12 cellular contexts compared by ENCODE assay signal in genomic region chr15:90420488-90420850, GRCh38. TPM values are rescaled to one million over a fixed set of nuclear protein-coding genes. Genes with fewer than 3 reads are reported as not detected.
DNase-seq lines count a peak whose midpoint lies in the region; ATAC-seq, FAIRE-seq and TF ChIP-seq lines count a peak whose summit lies in the region.
"Had no signal": no experiment of that assay in that cellular context is flagged by ENCODE, and none has a peak within 500 bp of the region (broad histone marks: within the 10 kb centered on the region; RNA-seq: fewer than 3 reads in every experiment).

No MANE protein-coding gene starts in this region.

- WGBS in A549 (ENCODE audit: missing lambda C conversion rate) = 95% methylated on average over 1 of the region's 1 CpG

- no peaks in the 10 kb centered on the region for H3K9me2 ChIP-seq in PC-3 (replicated peaks; ENCODE audit: low read length)

- no peak for TF ChIP-seq POLR2A in A549 (IDR thresholded peaks at IDR 0.05; ENCODE audit: low read length)

- H3K9me3 Mint-ChIP-seq in neural crest cell = no peaks in the 10 kb centered on the region

- no peaks in the 10 kb centered on the region for H3K36me3 ChIP-seq in PC-3 (ENCODE audit: low read depth, low read length)
- H3K36me3 ChIP-seq: cardiac muscle cell had no signal

- H3K4me1 ChIP-seq in A549 = peaks cover 53% of the 10 kb centered on the region
- peaks cover 35% of the 10 kb centered on the region for H3K4me1 ChIP-seq in PC-3 (ENCODE audit: insufficient read depth, low read length)

- no peak for DNase-seq in A549 (ENCODE audit: low read depth in 1 of 2, low spot score in 1 of 2)
- no peak for DNase-seq in PC-3
- DNase-seq in coronary artery (ENCODE audit: low spot score) = no peak
- no peak for DNase-seq in neural crest cell (ENCODE audit: low read depth, low spot score)
- DNase-seq in NCI-H2029 (lab: John Stamatoyannopoulos, UW) = no peak
- DNase-seq: Caco-2, NCI-H748 treated with DMSO at 0.1 percent for 48 hours had no signal

- peak overlapping the region; percentile 9 for H3K27ac Mint-ChIP-seq in neural crest cell (ENCODE audit: unreplicated experiment)

- ATAC-seq in A549 = peak; percentile 48 to 52; a peak in 4 of 6 replicates
- no peak for ATAC-seq in PC-3
- no peak for ATAC-seq in GM18873 (IDR thresholded peaks at IDR 0.05; ENCODE audit: low FRiP score, unreplicated experiment)
- ATAC-seq in HG03457 (IDR thresholded peaks at IDR 0.05; ENCODE audit: unreplicated experiment) = no peak
- no peak for ATAC-seq in HG02571 (IDR thresholded peaks at IDR 0.05; ENCODE audit: unreplicated experiment)

- no peak for TF ChIP-seq RAD21 in A549 (conservative IDR thresholded peaks at IDR 0.05 in 1 of 2, IDR thresholded peaks at IDR 0.05 in 1 of 2)

- H3K4me2 ChIP-seq in A549 (peak overlapping the region; percentile 71), PC-3 (ENCODE audit: low read length) (peak overlapping the region; percentile 82)
- H3K4me2 ChIP-seq: KMS-11 had no signal

- POLR2A ChIA-PET in A549 (lab: Yijun Ruan, JAX) = interaction anchor here (1.5 kb wide), 1 partner anchor 32 kb away, joined by 10 read pairs; the partner anchor contains the start of gene IQGAP1
- POLR2A ChIA-PET in PC-3 (lab: Charles Lee; ENCODE audit: unreplicated experiment) = interaction anchor here (0.5 to 0.6 kb wide), 2 partner anchors 55 to 79 kb away, joined by 3 to 4 read pairs; no protein-coding TSS in a partner anchor

- no peak for TF ChIP-seq CTCF in A549 (IDR thresholded peaks at IDR 0.05)
- no peak for TF ChIP-seq CTCF in PC-3 (conservative IDR thresholded peaks at IDR 0.05; ENCODE audit: low read depth, low read length)
- TF ChIP-seq CTCF in coronary artery (IDR thresholded peaks at IDR 0.05) = no peak
- no peak for TF ChIP-seq CTCF in neural crest cell (conservative IDR thresholded peaks at IDR 0.05)

- no peaks in the 10 kb centered on the region for H3K9me3 ChIP-seq in A549
- H3K9me3 ChIP-seq in PC-3 (ENCODE audit: low read length) = no peaks in the 10 kb centered on the region
- H3K9me3 ChIP-seq: Caco-2 had no signal

- H3K27me3 ChIP-seq in PC-3 (ENCODE audit: low read length) = no peaks in the 10 kb centered on the region
- H3K27me3 ChIP-seq: cardiac muscle cell had no signal

- no peaks in the 10 kb centered on the region for H3K27me3 Mint-ChIP-seq in neural crest cell (ENCODE audit: low read depth)

- H2AFZ ChIP-seq in PC-3 (ENCODE audit: low read length) = no peak overlapping the region

- CTCF ChIA-PET in A549 (lab: Yijun Ruan, JAX) (interaction anchor here (0.9 to 3.3 kb wide), 5 partner anchors 13 to 101 kb away, joined by 3 to 15 read pairs (median 3); no protein-coding TSS in a partner anchor), PC-3 (lab: Charles Lee) (interaction anchor here (0.9 kb wide), 1 partner anchor 100 kb away, joined by 4 read pairs; no protein-coding TSS in a partner anchor)

- H3K4me3 ChIP-seq in A549 (no peak overlapping the region; the same call in 2 of the 3 replicates), PC-3 (ENCODE audit: low read length) (peak overlapping the region; percentile 50; the same call in 1 of the 2 replicates), coronary artery (peak overlapping the region; percentile 57)
- H3K4me3 ChIP-seq: cardiac muscle cell had no signal

- H3K27ac ChIP-seq in A549 = peak overlapping the region; percentile 70 to 76; a peak in 5 of 6 replicates
- peak overlapping the region; percentile 77 for H3K27ac ChIP-seq in PC-3 (ENCODE audit: low read length)
- peak overlapping the region; percentile 51 to 82 for H3K27ac ChIP-seq in coronary artery
- H3K27ac ChIP-seq: cardiac muscle cell, KMS-11 had no signal

- no peak overlapping the region for H3K4me3 Mint-ChIP-seq in neural crest cell

- intact Hi-C loops in PC-3 (cut with micrococcal nuclease) = no loop called here

- no peak for TF ChIP-seq EP300 in A549 (IDR thresholded peaks at IDR 0.05)

- peak overlapping the region; percentile 23; the same call in 1 of the 2 replicates for H3K9ac ChIP-seq in PC-3 (ENCODE audit: low read length)
- H3K9ac ChIP-seq: KMS-11 had no signal

- H4K20me1 ChIP-seq in PC-3 (ENCODE audit: low read length) = peaks cover 9% of the 10 kb centered on the region; the same call in 1 of the 2 replicates

- H3K36me3 Mint-ChIP-seq in neural crest cell (ENCODE audit: low read depth) = peaks cover 7% of the 10 kb centered on the region

- H3F3A ChIP-seq in PC-3 (ENCODE audit: low read length, unreplicated experiment) = peaks cover 6% of the 10 kb centered on the region

- no peak for FAIRE-seq in A549 (lab: Jason Lieb, UNC)

- no TSS peak for BruUV-seq in PC-3 (replicated peaks; lab: Mats Ljungman, UMichigan)

- peaks cover 79% of the 10 kb centered on the region for H3K79me2 ChIP-seq in PC-3 (ENCODE audit: low read length)

- peaks cover 9% of the 10 kb centered on the region for H3K4me1 Mint-ChIP-seq in neural crest cell

TF ChIP-seq in A549, 52 proteins besides CTCF, POLR2A, EP300 and RAD21:
- TF ChIP-seq PBX3 (IDR thresholded peaks at IDR 0.05) (no peak), NR3C1 (IDR thresholded peaks at IDR 0.05) (no peak), RFX5 (IDR thresholded peaks at IDR 0.05) (no peak), ESRRA (IDR thresholded peaks at IDR 0.05; ENCODE audit: borderline replicate concordance, low read length) (no peak), CBX8 (IDR thresholded peaks at IDR 0.05) (no peak), JUNB (IDR thresholded peaks at IDR 0.05) (no peak), EHMT2 (IDR thresholded peaks at IDR 0.05; ENCODE audit: low read depth) (no peak), PHF8 (IDR thresholded peaks at IDR 0.05; ENCODE audit: borderline replicate concordance, low read depth) (no peak), SREBF2 (IDR thresholded peaks at IDR 0.05) (no peak), ZC3H11A (IDR thresholded peaks at IDR 0.05) (no peak), HOXB13 (CRISPR knock-in tag; IDR thresholded peaks at IDR 0.05; ENCODE audit: low read depth) (no peak), POLR2AphosphoS2 (conservative IDR thresholded peaks at IDR 0.05; ENCODE audit: low read length) (no peak)

RNA-seq across cellular contexts. Expression of gene IQGAP1, which starts 32.4 kb away (rescaled TPM):
- polyA plus RNA-seq in A549 (2011; rRNA removed) (168 and 181 TPM in 2 replicates), A549 (2017; fragmentation: RNase III; extraction: RNeasy Plus Mini Kit Qiagen cat#74134 plus additional on column Dnase treatment) (100 to 108 TPM (median 103 TPM) in 3 replicates)
- polyA plus RNA-seq in A549 (2012; cell fraction: cytosol; rRNA removed) = 11.7 and 12.7 TPM in 2 replicates
- polyA plus RNA-seq in A549 (2012; cell fraction: nucleus; rRNA removed) = 96.3 and 155 TPM in 2 replicates
- 215 and 230 TPM in 2 replicates for polyA minus RNA-seq in A549 (2011; rRNA and poly(A)+ RNA removed)
- total RNA-seq in PC-3 (2014; rRNA removed) (139 and 148 TPM in 2 replicates), neural crest cell (46.1 and 49.2 TPM in 2 replicates)

Comparison
In these comparisons a context has a peak if more than half of its experiments do, and no peak if none do; other contexts are left out.
1. ATAC-seq: peak in A549 (2 of 2); none in PC-3 (single experiment), GM18873 (single experiment), HG03457 (single experiment) and HG02571 (single experiment).
2. Peak in every context shown above with its lines, with median percentiles within 50 percentile points of each other: H3K27ac ChIP-seq.